ENCODE assay signal across 8 cellular contexts in genomic region chr2:207474871-207475485, GRCh38. TPM values are rescaled to one million over a fixed set of nuclear protein-coding genes. Genes with fewer than 3 reads are reported as not detected.
DNase-seq lines count a peak whose midpoint lies in the region; ATAC-seq and TF ChIP-seq lines count a peak whose summit lies in the region.

No MANE protein-coding gene starts in this region.

- no peak overlapping the region for H2BK20ac ChIP-seq in H9 (ENCODE audit: low read depth, low read length, poor library complexity, severe bottlenecking)

- H3K79me2 ChIP-seq in H9 (ENCODE audit: insufficient read depth, low read length): no peaks in the 10 kb centered on the region
- no peaks in the 10 kb centered on the region for H3K79me2 ChIP-seq in OCI-LY3 (ENCODE audit: low read length)

- no peak overlapping the region for H3K4me2 ChIP-seq in H9 (ENCODE audit: insufficient read depth, insufficient read length, low read length)
- peak overlapping the region; percentile 58 for H3K4me2 ChIP-seq in OCI-LY3 (ENCODE audit: low read length)

- peak overlapping the region in 1 of 3 experiments; percentile 32; a peak in 1 of 7 replicates for H3K27ac Mint-ChIP-seq in H9

- no peak overlapping the region for H2BK5ac ChIP-seq in H9 (ENCODE audit: insufficient read length, low read length)

- peaks cover 33 to 40% of the 10 kb centered on the region in 2 experiments for H3K4me1 Mint-ChIP-seq in H9

- no peak overlapping the region for H2BK15ac ChIP-seq in H9 (ENCODE audit: low read depth, low read length)

- no peaks in the 10 kb centered on the region for H3K23me2 ChIP-seq in H9 (ENCODE audit: insufficient read length, low read depth, low read length, poor library complexity, severe bottlenecking)

- no peaks in the 10 kb centered on the region for H3K36me3 Mint-ChIP-seq in H9 (ENCODE audit: insufficient read depth in 1 of 3, low read depth in 3 of 3)

- H2AFZ ChIP-seq in H9 (ENCODE audit: low read length) (no peak overlapping the region), OCI-LY3 (ENCODE audit: low read depth, low read length) (no peak overlapping the region; the same call in 1 of the 2 replicates)

- H3K9ac ChIP-seq in H9 (ENCODE audit: extremely low read depth, insufficient read length, low read length) (no peak overlapping the region), OCI-LY3 (ENCODE audit: low read length) (no peak overlapping the region)

- H3K23ac ChIP-seq in H9 (ENCODE audit: insufficient read length, low read depth, low read length): no peak overlapping the region

- no peaks in the 10 kb centered on the region for H3K36me3 ChIP-seq in OCI-LY3 (replicated peaks; ENCODE audit: low read depth, low read length)
- no peaks in the 10 kb centered on the region for H3K36me3 ChIP-seq in iPS DF 6.9 (ENCODE audit: control insufficient read depth, insufficient read depth, low read length)

- H3K4me3 ChIP-seq in OCI-LY3 (ENCODE audit: low read length) (0 out of 2 replicates have a peak overlapping the region, but pooled peaks have one; percentile 31), iPS DF 6.9 (ENCODE audit: low read length) (no peak overlapping the region)

- no peak overlapping the region for H3K14ac ChIP-seq in H9 (ENCODE audit: insufficient read depth, low read length)

- H4K20me1 ChIP-seq in H9 (ENCODE audit: control insufficient read depth, insufficient read depth, insufficient read length) (no peaks in the 10 kb centered on the region), OCI-LY3 (ENCODE audit: insufficient read depth, low read length) (no peaks in the 10 kb centered on the region)

- peak; percentile 85 for TF ChIP-seq CTCF in H9 (conservative IDR thresholded peaks at IDR 0.05)
- TF ChIP-seq CTCF in OCI-LY3 (IDR thresholded peaks at IDR 0.05; ENCODE audit: low read depth, low read length): peak; percentile 81

- no peak for ATAC-seq in GM19463 (IDR thresholded peaks at IDR 0.05; ENCODE audit: unreplicated experiment)

- no peak overlapping the region for H2BK120ac ChIP-seq in H9 (ENCODE audit: low read depth, low read length, poor library complexity, severe bottlenecking)

- H2AK5ac ChIP-seq in H9 (ENCODE audit: insufficient read length, low read length): no peak overlapping the region

- H4K91ac ChIP-seq in H9 (ENCODE audit: insufficient read length, low read depth, low read length): no peak overlapping the region

- no peak overlapping the region for H2BK12ac ChIP-seq in H9 (ENCODE audit: insufficient read length, low read depth, low read length)

- H3K4me1 ChIP-seq in H9 (ENCODE audit: insufficient read depth, low read length) (peaks cover 9% of the 10 kb centered on the region; the same call in 1 of the 2 replicates), OCI-LY3 (ENCODE audit: low read length) (peaks cover 6% of the 10 kb centered on the region), iPS DF 6.9 (ENCODE audit: control insufficient read depth, insufficient read depth, low read length) (no peaks in the 10 kb centered on the region; the same call in 1 of the 2 replicates)

- H3K27ac ChIP-seq in H9 (ENCODE audit: insufficient read length, low read depth, low read length) (no peak overlapping the region), OCI-LY3 (ENCODE audit: low read length) (no peak overlapping the region), iPS DF 6.9 (ENCODE audit: low read length) (no peak overlapping the region)

- no peak overlapping the region for H3K18ac ChIP-seq in H9 (ENCODE audit: insufficient read length, low read depth, low read length)

- no peaks in the 10 kb centered on the region; the same call in 1 of the 2 replicates for H3K27me3 Mint-ChIP-seq in H9 (ENCODE audit: low read depth)

- H4K8ac ChIP-seq in H9 (replicated peaks; ENCODE audit: insufficient read length, low read depth, low read length): no peak overlapping the region

- H3K9me3 ChIP-seq in H9 (ENCODE audit: control insufficient read depth, low read depth, low read length): no peaks in the 10 kb centered on the region
- no peaks in the 10 kb centered on the region for H3K9me3 ChIP-seq in OCI-LY3 (ENCODE audit: insufficient read depth, low read length)
- H3K9me3 ChIP-seq in iPS DF 6.9 (ENCODE audit: control insufficient read depth, insufficient read depth, low read length): no peaks in the 10 kb centered on the region

- no peaks in the 10 kb centered on the region for H3K79me1 ChIP-seq in H9 (ENCODE audit: insufficient read depth, low read depth, low read length, poor library complexity, severe bottlenecking)

- no peak overlapping the region for H4K5ac ChIP-seq in H9 (ENCODE audit: insufficient read length, low read depth, low read length)

- H3K9me3 Mint-ChIP-seq in H9: no peaks in the 10 kb centered on the region

- H3T11ph ChIP-seq in H9 (ENCODE audit: low read length): no peak overlapping the region

- peak; percentile 27 for DNase-seq in COLO829 (ENCODE audit: low spot score)
- DNase-seq in H9: no peak
- peak; percentile 77 for DNase-seq in astrocyte of the hippocampus (ENCODE audit: low read depth, low spot score)
- peak; percentile 64 for DNase-seq in iPS DF 6.9 (ENCODE audit: low read depth, low spot score)
- peak in 2 of 3 donors; percentile 20 to 64 for DNase-seq in stimulated activated CD4-positive, alpha-beta T cell treated with anti-CD3 and anti-CD28 coated beads, Interleukin-12 subunit alpha, Interleukin-12 subunit beta, amount 100 ng/mL, for 48 hours (ENCODE audit: low read depth in 2 of 3, low spot score in 1 of 3)
- no peak for DNase-seq in mesenteric fat pad (ENCODE audit: low spot score)

- no peak overlapping the region for H3K56ac ChIP-seq in H9 (ENCODE audit: insufficient read length, low read depth, low read length)

- H3K4me3 Mint-ChIP-seq in H9: no peak overlapping the region

- H3K27me3 ChIP-seq in H9 (ENCODE audit: insufficient read depth, low read length) (no peaks in the 10 kb centered on the region), OCI-LY3 (ENCODE audit: low read depth, low read length) (peaks cover 12% of the 10 kb centered on the region; the same call in 1 of the 2 replicates), iPS DF 6.9 (ENCODE audit: control insufficient read depth, insufficient read depth, low read length) (no peaks in the 10 kb centered on the region)

- no peak overlapping the region for H3K4ac ChIP-seq in H9 (ENCODE audit: low read depth, low read length)

- no CpG with 5 or more reads among the region's 13 CpGs for WGBS in H9 (ENCODE audit: extremely low coverage, insufficient read length, low lambda C conversion rate)
- no CpG with 5 or more reads among the region's 13 CpGs for WGBS in iPS DF 6.9 (ENCODE audit: insufficient coverage, insufficient read length)

RNA-seq across cellular contexts. Expression of gene CREB1, which starts 54.8 kb away (rescaled TPM):
- total RNA-seq in H9 (2021) (97.1 and 103 TPM in 2 replicates), mesenteric fat pad (76.8 TPM)

Comparison
In these comparisons a context has a peak if more than half of its experiments do, and no peak if none do; other contexts are left out.
1. DNase-seq: peak in COLO829 (single experiment), astrocyte of the hippocampus (single experiment), iPS DF 6.9 (single experiment) and stimulated activated CD4-positive, alpha-beta T cell treated with anti-CD3 and anti-CD28 coated beads, Interleukin-12 subunit alpha, Interleukin-12 subunit beta, amount 100 ng/mL, for 48 hours (2 of 3); none in H9 (single experiment) and mesenteric fat pad (single experiment).